Comparison of ENCODE assay signal across 8 cellular contexts in genomic region chr2:130342533-130343275, GRCh38. TPM values are rescaled to one million over a fixed set of nuclear protein-coding genes. Genes with fewer than 3 reads are reported as not detected.
DNase-seq lines count a peak whose midpoint lies in the region; ATAC-seq and TF ChIP-seq lines count a peak whose summit lies in the region.

Gene IMP4, plus strand, starts transcription at chr2:130342897. Its CDS starts 36 bp downstream, at chr2:130342933.

- POLR2A ChIA-PET in activated B cell treated with CpG ODN at 0.5 μM for 24 hours (lab: Charles Lee), result interaction anchor here (0.6 to 3.5 kb wide), 18 partner anchors 8 to 1150 kb away, joined by 3 to 96 read pairs (median 8); partner anchors contain the start of genes PTPN18 and SMPD4

- no peak for TF ChIP-seq CTCF in activated B cell treated with CpG ODN at 0.5 μM for 24 hours (IDR thresholded peaks at IDR 0.05)

- peak within 1 kb of the TSS; percentile 100 for H3K4me3 Mint-ChIP-seq in activated B cell treated with CpG ODN at 0.5 μM for 24 hours

- CTCF ChIA-PET in activated B cell treated with CpG ODN at 0.5 μM for 24 hours (lab: Charles Lee), result interaction anchor here (1.2 to 3.3 kb wide), 10 partner anchors 10 to 455 kb away, joined by 3 to 19 read pairs (median 6); partner anchors contain the start of genes MZT2B and SMPD4

- no peaks in the 10 kb centered on the region for H3K9me3 Mint-ChIP-seq in activated B cell treated with CpG ODN at 0.5 μM for 24 hours

- peaks cover 82% of the 10 kb centered on the region for H3K36me3 Mint-ChIP-seq in activated B cell treated with CpG ODN at 0.5 μM for 24 hours (ENCODE audit: low read depth)

- intact Hi-C loops in activated B cell treated with CpG ODN at 0.5 μM for 24 hours (cut with micrococcal nuclease), result loop anchor here (1.0 to 10.0 kb wide), 8 partner anchors 13 to 763 kb away; partner anchors contain the start of genes FAM168B, GPR148, PLEKHB2 and SMPD4

- DNase-seq in AG08395 (ENCODE audit: low spot score) (peak; percentile 95), NCI-H226 (peak; percentile 99), activated B cell treated with CpG ODN at 0.5 μM for 24 hours (peak; percentile 86), iris pigment epithelial cell (ENCODE audit: low read depth) (peak; percentile 100)
- DNase-seq in central memory CD4-positive, alpha-beta T cell, result peak; percentile 98
- DNase-seq in stimulated activated CD4-positive, alpha-beta T cell treated with anti-CD3 and anti-CD28 coated beads, Interleukin-12 subunit alpha, Interleukin-12 subunit beta, amount 100 ng/mL, for 4 hours, result peak; percentile 86

- ATAC-seq in GM18907 (IDR thresholded peaks at IDR 0.05; ENCODE audit: unreplicated experiment) (peak; percentile 90), HG03175 (IDR thresholded peaks at IDR 0.05; ENCODE audit: unreplicated experiment) (peak; percentile 89), activated B cell treated with CpG ODN at 0.5 μM for 24 hours (ENCODE audit: low read depth) (peak; percentile 84)

- H3K27me3 Mint-ChIP-seq in activated B cell treated with CpG ODN at 0.5 μM for 24 hours, result no peaks in the 10 kb centered on the region

- H3K4me1 Mint-ChIP-seq in activated B cell treated with CpG ODN at 0.5 μM for 24 hours, result peaks cover 57% of the 10 kb centered on the region

- peak within 1 kb of the TSS; percentile 100 for H3K27ac Mint-ChIP-seq in activated B cell treated with CpG ODN at 0.5 μM for 24 hours

RNA-seq across cellular contexts. Expression of gene IMP4, which starts in this region (rescaled TPM):
- total RNA-seq in activated B cell treated with CpG ODN at 0.5 μM for 24 hours, result 121 and 140 TPM in 2 replicates

Comparison
In these comparisons a context has a peak if more than half of its experiments do, and no peak if none do; other contexts are left out.
1. Peak in every context shown above with its lines: DNase-seq and ATAC-seq.